In genomic region chr11:18492888-18493287, GRCh38 we compare ENCODE assay signal across 1 cellular context.
TF ChIP-seq lines count a peak whose summit lies in the region.

No MANE protein-coding gene starts in this region.

TF ChIP-seq in GM23338, 12 proteins besides CTCF, POLR2A, EP300 and RAD21:
- TF ChIP-seq EZH2 (IDR thresholded peaks at IDR 0.05; ENCODE audit: low read depth, unreplicated experiment): no peak
- no peak for TF ChIP-seq STAT1 (IDR thresholded peaks at IDR 0.05; ENCODE audit: unreplicated experiment)
- TF ChIP-seq NANOG (IDR thresholded peaks at IDR 0.05; ENCODE audit: borderline replicate concordance): no peak
- no peak for TF ChIP-seq ZNF114 (CRISPR knock-in tag; IDR thresholded peaks at IDR 0.05)
- no peak for TF ChIP-seq JUNB (IDR thresholded peaks at IDR 0.05; ENCODE audit: unreplicated experiment)
- no peak for TF ChIP-seq POLR2AphosphoS5 (IDR thresholded peaks at IDR 0.05; ENCODE audit: low read depth)
TF ChIP-seq in GM23338: peak in this region for 0.
